In the genomic region with DNA sequence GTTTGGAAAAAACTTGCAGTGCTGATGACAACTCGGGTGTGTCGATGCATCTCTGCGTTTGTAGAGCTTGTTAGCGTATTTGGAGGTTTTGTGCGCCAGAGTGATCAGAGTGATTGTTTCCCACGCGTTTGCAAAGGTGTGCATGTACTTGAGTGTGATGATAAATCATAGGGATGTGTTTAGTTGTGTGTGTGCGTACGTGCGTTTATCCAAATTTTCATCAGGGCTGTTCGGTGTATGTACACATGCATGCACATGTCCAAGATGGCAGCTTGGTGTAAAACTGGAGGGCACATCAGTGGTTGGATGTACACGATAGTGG, we compare ENCODE assay signal across 2 cellular contexts.
TF ChIP-seq lines count a peak whose summit lies in the region.

No MANE protein-coding gene starts in this region.

TF ChIP-seq in SK-N-SH, 30 proteins besides CTCF, POLR2A, EP300 and RAD21 (continued from another document):
- no peak for TF ChIP-seq MXI1 (IDR thresholded peaks at IDR 0.05; ENCODE audit: low read depth, low read length)
- TF ChIP-seq RFX5 (IDR thresholded peaks at IDR 0.05; ENCODE audit: low read length): no peak
- TF ChIP-seq FOXM1 (IDR thresholded peaks at IDR 0.05; ENCODE audit: low read depth): no peak
- no peak for TF ChIP-seq GABPA (IDR thresholded peaks at IDR 0.05; ENCODE audit: low read depth)
- TF ChIP-seq, protein P1, sequence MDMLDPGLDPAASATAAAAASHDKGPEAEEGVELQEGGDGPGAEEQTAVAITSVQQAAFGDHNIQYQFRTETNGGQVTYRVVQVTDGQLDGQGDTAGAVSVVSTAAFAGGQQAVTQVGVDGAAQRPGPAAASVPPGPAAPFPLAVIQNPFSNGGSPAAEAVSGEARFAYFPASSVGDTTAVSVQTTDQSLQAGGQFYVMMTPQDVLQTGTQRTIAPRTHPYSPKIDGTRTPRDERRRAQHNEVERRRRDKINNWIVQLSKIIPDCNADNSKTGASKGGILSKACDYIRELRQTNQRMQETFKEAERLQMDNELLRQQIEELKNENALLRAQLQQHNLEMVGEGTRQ (IDR thresholded peaks at IDR 0.05; ENCODE audit: borderline replicate concordance, low read depth, low read length): no peak
- TF ChIP-seq FOSL2 (IDR thresholded peaks at IDR 0.05; ENCODE audit: borderline replicate concordance, low read depth): no peak
- TF ChIP-seq YY1 (IDR thresholded peaks at IDR 0.05; ENCODE audit: low read depth): no peak
- no peak for TF ChIP-seq TEAD4 (IDR thresholded peaks at IDR 0.05; ENCODE audit: borderline replicate concordance, insufficient read depth)
- no peak for TF ChIP-seq NRF1 (IDR thresholded peaks at IDR 0.05; ENCODE audit: low read depth, low read length)
- TF ChIP-seq POLR2AphosphoS5 (IDR thresholded peaks at IDR 0.05; ENCODE audit: low read depth, low read length): no peak
- no peak for TF ChIP-seq TCF12 (IDR thresholded peaks at IDR 0.05)

TF ChIP-seq in SK-N-SH treated with all-trans-retinoic acid at 6 μM for 48 hours, 23 proteins besides CTCF, POLR2A, EP300 and RAD21 (continued from another document):
- TF ChIP-seq, protein P2, sequence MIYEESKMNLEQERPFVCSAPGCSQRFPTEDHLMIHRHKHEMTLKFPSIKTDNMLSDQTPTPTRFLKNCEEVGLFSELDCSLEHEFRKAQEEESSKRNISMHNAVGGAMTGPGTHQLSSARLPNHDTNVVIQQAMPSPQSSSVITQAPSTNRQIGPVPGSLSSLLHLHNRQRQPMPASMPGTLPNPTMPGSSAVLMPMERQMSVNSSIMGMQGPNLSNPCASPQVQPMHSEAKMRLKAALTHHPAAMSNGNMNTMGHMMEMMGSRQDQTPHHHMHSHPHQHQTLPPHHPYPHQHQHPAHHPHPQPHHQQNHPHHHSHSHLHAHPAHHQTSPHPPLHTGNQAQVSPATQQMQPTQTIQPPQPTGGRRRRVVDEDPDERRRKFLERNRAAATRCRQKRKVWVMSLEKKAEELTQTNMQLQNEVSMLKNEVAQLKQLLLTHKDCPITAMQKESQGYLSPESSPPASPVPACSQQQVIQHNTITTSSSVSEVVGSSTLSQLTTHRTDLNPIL (CRISPR knock-in tag; IDR thresholded peaks at IDR 0.05; ENCODE audit: low read depth): no peak
- TF ChIP-seq, protein P3, sequence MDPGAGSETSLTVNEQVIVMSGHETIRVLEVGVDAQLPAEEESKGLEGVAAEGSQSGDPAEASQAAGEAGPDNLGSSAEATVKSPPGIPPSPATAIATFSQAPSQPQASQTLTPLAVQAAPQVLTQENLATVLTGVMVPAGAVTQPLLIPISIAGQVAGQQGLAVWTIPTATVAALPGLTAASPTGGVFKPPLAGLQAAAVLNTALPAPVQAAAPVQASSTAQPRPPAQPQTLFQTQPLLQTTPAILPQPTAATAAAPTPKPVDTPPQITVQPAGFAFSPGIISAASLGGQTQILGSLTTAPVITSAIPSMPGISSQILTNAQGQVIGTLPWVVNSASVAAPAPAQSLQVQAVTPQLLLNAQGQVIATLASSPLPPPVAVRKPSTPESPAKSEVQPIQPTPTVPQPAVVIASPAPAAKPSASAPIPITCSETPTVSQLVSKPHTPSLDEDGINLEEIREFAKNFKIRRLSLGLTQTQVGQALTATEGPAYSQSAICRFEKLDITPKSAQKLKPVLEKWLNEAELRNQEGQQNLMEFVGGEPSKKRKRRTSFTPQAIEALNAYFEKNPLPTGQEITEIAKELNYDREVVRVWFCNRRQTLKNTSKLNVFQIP (CRISPR knock-in tag; IDR thresholded peaks at IDR 0.05; ENCODE audit: borderline replicate concordance, low read depth): no peak
- TF ChIP-seq ZNF70 (CRISPR knock-in tag; IDR thresholded peaks at IDR 0.05): no peak
- no peak for TF ChIP-seq ZNF8 (CRISPR knock-in tag; IDR thresholded peaks at IDR 0.05)
